1 cellular context compared by ENCODE assay signal in genomic region chrX:135591871-135592270, GRCh38.
TF ChIP-seq lines count a peak whose summit lies in the region.

No MANE protein-coding gene starts in this region.

TF ChIP-seq in A549, 52 proteins besides CTCF, POLR2A, EP300 and RAD21 (continued from another document):
- TF ChIP-seq EHF (CRISPR knock-in tag; IDR thresholded peaks at IDR 0.05) (no peak), KDM1A (IDR thresholded peaks at IDR 0.05; ENCODE audit: low read depth) (no peak), CBX8 (IDR thresholded peaks at IDR 0.05) (no peak), REST (IDR thresholded peaks at IDR 0.05) (no peak), JUNB (IDR thresholded peaks at IDR 0.05) (no peak)
